Comparison of ENCODE assay signal across 12 cellular contexts in genomic region chr10:103649654-103650423, GRCh38.
DNase-seq lines count a peak whose midpoint lies in the region; ATAC-seq and TF ChIP-seq lines count a peak whose summit lies in the region.
"Had no signal": no experiment of that assay in that cellular context is flagged by ENCODE, and none has a peak within 500 bp of the region (broad histone marks: within the 10 kb centered on the region; RNA-seq: fewer than 3 reads in every experiment).

No MANE protein-coding gene starts in this region.

- no peak overlapping the region for H3K4me3 Mint-ChIP-seq in GM23338
- H3K4me3 Mint-ChIP-seq in stimulated activated effector memory CD8-positive, alpha-beta T cell treated with anti-CD3 and anti-CD28 coated beads, Interleukin-12 subunit alpha, Interleukin-12 subunit beta, amount 100 ng/mL, for 72 hours: no peak overlapping the region

- CTCF ChIA-PET in PC-3 (lab: Charles Lee): no interaction called here

- H3K4me1 ChIP-seq in GM23338 (ENCODE audit: insufficient read depth) (peaks cover 20% of the 10 kb centered on the region; the same call in 1 of the 2 replicates), esophagus (ENCODE audit: control insufficient read depth in 2 of 2, insufficient read depth in 2 of 2, low read length in 1 of 2) (peaks cover 25 to 46% of the 10 kb centered on the region in 2 donors), PC-3 (ENCODE audit: insufficient read depth, low read length) (no peaks in the 10 kb centered on the region; the same call in 1 of the 2 replicates)

- H3K27ac ChIP-seq in GM23338 (ENCODE audit: low read depth): no peak overlapping the region
- H3K27ac ChIP-seq in esophagus (ENCODE audit: low read depth in 2 of 2, low read length in 1 of 2): peak overlapping the region; percentile 28 to 45
- H3K27ac ChIP-seq in PC-3 (ENCODE audit: low read length): no peak overlapping the region
- H3K27ac ChIP-seq: VCaP had no signal

- H3K4me2 ChIP-seq in GM23338: no peak overlapping the region
- no peak overlapping the region for H3K4me2 ChIP-seq in PC-3 (ENCODE audit: low read length)

- H3K4me1 Mint-ChIP-seq in GM23338: peaks cover 62% of the 10 kb centered on the region
- H3K4me1 Mint-ChIP-seq in stimulated activated effector memory CD8-positive, alpha-beta T cell treated with anti-CD3 and anti-CD28 coated beads, Interleukin-12 subunit alpha, Interleukin-12 subunit beta, amount 100 ng/mL, for 72 hours: no peaks in the 10 kb centered on the region

- 71 to 83% methylated on average over 11 of the region's 11 CpGs for WGBS in esophagus, 2 donors

- no peaks in the 10 kb centered on the region for H3K27me3 ChIP-seq in GM23338 (ENCODE audit: insufficient read depth)
- no peaks in the 10 kb centered on the region for H3K27me3 ChIP-seq in esophagus (ENCODE audit: control insufficient read depth in 1 of 2, insufficient read depth in 2 of 2, low read length in 2 of 2)
- no peaks in the 10 kb centered on the region for H3K27me3 ChIP-seq in PC-3 (ENCODE audit: low read length)
- H3K27me3 ChIP-seq: BLaER1 treated with 17β-estradiol and CSF1 and Interleukin-3, amounts not matched to agents 10 nM and 100 nM had no signal

- intact Hi-C loops in PC-3 (cut with micrococcal nuclease): no loop called here

- H3K36me3 ChIP-seq in GM23338 (ENCODE audit: insufficient read depth) (no peaks in the 10 kb centered on the region), esophagus (ENCODE audit: control insufficient read depth in 2 of 2, insufficient read depth in 2 of 2, low read length in 1 of 2) (peaks cover 0 to 27% of the 10 kb centered on the region in 2 donors), PC-3 (ENCODE audit: low read depth, low read length) (no peaks in the 10 kb centered on the region)

- H3K9me2 ChIP-seq in GM23338 (ENCODE audit: insufficient read depth) (no peaks in the 10 kb centered on the region), PC-3 (replicated peaks; ENCODE audit: low read length) (no peaks in the 10 kb centered on the region)

- no peaks in the 10 kb centered on the region for H3K9me3 ChIP-seq in esophagus (ENCODE audit: control insufficient read depth in 2 of 2, insufficient read depth in 1 of 2, low read depth in 1 of 2, low read length in 1 of 2)
- H3K9me3 ChIP-seq in PC-3 (ENCODE audit: low read length): no peaks in the 10 kb centered on the region
- H3K9me3 ChIP-seq: BLaER1 treated with 17β-estradiol and CSF1 and Interleukin-3, amounts not matched to agents 10 nM and 100 nM had no signal

- ATAC-seq in GM23338 (peak; percentile 32), GM21360 (IDR thresholded peaks at IDR 0.05; ENCODE audit: unreplicated experiment) (no peak), PC-3 (no peak)
- ATAC-seq in stimulated activated effector memory CD8-positive, alpha-beta T cell treated with anti-CD3 and anti-CD28 coated beads, Interleukin-12 subunit alpha, Interleukin-12 subunit beta, amount 100 ng/mL, for 72 hours: no peak

- H2AFZ ChIP-seq in GM23338: no peak overlapping the region
- H2AFZ ChIP-seq in PC-3 (ENCODE audit: low read length): no peak overlapping the region

- H3K9me3 Mint-ChIP-seq in GM23338: no peaks in the 10 kb centered on the region
- no peaks in the 10 kb centered on the region for H3K9me3 Mint-ChIP-seq in stimulated activated effector memory CD8-positive, alpha-beta T cell treated with anti-CD3 and anti-CD28 coated beads, Interleukin-12 subunit alpha, Interleukin-12 subunit beta, amount 100 ng/mL, for 72 hours

- H3K9ac ChIP-seq in PC-3 (ENCODE audit: low read length): no peak overlapping the region
- H3K9ac ChIP-seq: BLaER1 treated with 17β-estradiol and CSF1 and Interleukin-3, amounts not matched to agents 10 nM and 100 nM had no signal

- peak overlapping the region; percentile 77; the same call in 1 of the 2 replicates for H3K27ac Mint-ChIP-seq in GM23338
- peak overlapping the region; percentile 48 for H3K27ac Mint-ChIP-seq in stimulated activated effector memory CD8-positive, alpha-beta T cell treated with anti-CD3 and anti-CD28 coated beads, Interleukin-12 subunit alpha, Interleukin-12 subunit beta, amount 100 ng/mL, for 72 hours

- H3K27me3 Mint-ChIP-seq in GM23338 (ENCODE audit: insufficient read depth, low read depth, poor library complexity): peaks cover 14% of the 10 kb centered on the region

- H4K20me1 ChIP-seq in GM23338 (replicated peaks; ENCODE audit: insufficient read depth) (no peaks in the 10 kb centered on the region), PC-3 (ENCODE audit: low read length) (no peaks in the 10 kb centered on the region)

- DNase-seq in GM23338 (ENCODE audit: low spot score): no peak
- DNase-seq in NCI-H2171 treated with DMSO at 0.1 percent for 48 hours (lab: John Stamatoyannopoulos, UW): peak; percentile 69
- DNase-seq in stimulated activated effector memory CD8-positive, alpha-beta T cell treated with anti-CD3 and anti-CD28 coated beads, Interleukin-12 subunit alpha, Interleukin-12 subunit beta, amount 100 ng/mL, for 72 hours (ENCODE audit: low spot score in 2 of 2): no peak
- no peak for DNase-seq in mesenteric fat pad (ENCODE audit: low spot score)
- DNase-seq in SW480 (ENCODE audit: low spot score): no peak
- no peak for DNase-seq in PC-3
- DNase-seq: stimulated activated CD4-positive, alpha-beta T cell treated with anti-CD3 and anti-CD28 coated beads, Interleukin-4, amount 100 ng/mL, for 1 hour; stimulated activated naive CD4-positive, alpha-beta T cell had no signal

- no TSS peak for BruUV-seq in PC-3 (replicated peaks; lab: Mats Ljungman, UMichigan)

- H3K4me3 ChIP-seq in GM23338 (no peak overlapping the region), esophagus (ENCODE audit: low read depth in 1 of 2, low read length in 2 of 2) (no peak overlapping the region), PC-3 (ENCODE audit: low read length) (no peak overlapping the region)
- H3K4me3 ChIP-seq: BLaER1 treated with 17β-estradiol and CSF1 and Interleukin-3, amounts not matched to agents 10 nM and 100 nM had no signal

- H3K79me2 ChIP-seq in GM23338 (replicated peaks; ENCODE audit: insufficient read depth) (no peaks in the 10 kb centered on the region), PC-3 (ENCODE audit: low read length) (no peaks in the 10 kb centered on the region)

- H3F3A ChIP-seq in GM23338 (replicated peaks; ENCODE audit: low read depth) (no peaks in the 10 kb centered on the region), PC-3 (ENCODE audit: low read length, unreplicated experiment) (no peaks in the 10 kb centered on the region)

- peaks cover 12% of the 10 kb centered on the region for H3K36me3 Mint-ChIP-seq in GM23338 (ENCODE audit: low read depth)
- no peaks in the 10 kb centered on the region for H3K36me3 Mint-ChIP-seq in stimulated activated effector memory CD8-positive, alpha-beta T cell treated with anti-CD3 and anti-CD28 coated beads, Interleukin-12 subunit alpha, Interleukin-12 subunit beta, amount 100 ng/mL, for 72 hours

- no peak for TF ChIP-seq CTCF in GM23338 (conservative IDR thresholded peaks at IDR 0.05; ENCODE audit: low read depth in 2 of 2)
- no peak for TF ChIP-seq CTCF in PC-3 (conservative IDR thresholded peaks at IDR 0.05; ENCODE audit: low read depth, low read length)

- POLR2A ChIA-PET in PC-3 (lab: Charles Lee; ENCODE audit: unreplicated experiment): no interaction called here

TF ChIP-seq in GM23338, 12 proteins besides CTCF, POLR2A, EP300 and RAD21 (continues in another document):
- TF ChIP-seq, protein P1, sequence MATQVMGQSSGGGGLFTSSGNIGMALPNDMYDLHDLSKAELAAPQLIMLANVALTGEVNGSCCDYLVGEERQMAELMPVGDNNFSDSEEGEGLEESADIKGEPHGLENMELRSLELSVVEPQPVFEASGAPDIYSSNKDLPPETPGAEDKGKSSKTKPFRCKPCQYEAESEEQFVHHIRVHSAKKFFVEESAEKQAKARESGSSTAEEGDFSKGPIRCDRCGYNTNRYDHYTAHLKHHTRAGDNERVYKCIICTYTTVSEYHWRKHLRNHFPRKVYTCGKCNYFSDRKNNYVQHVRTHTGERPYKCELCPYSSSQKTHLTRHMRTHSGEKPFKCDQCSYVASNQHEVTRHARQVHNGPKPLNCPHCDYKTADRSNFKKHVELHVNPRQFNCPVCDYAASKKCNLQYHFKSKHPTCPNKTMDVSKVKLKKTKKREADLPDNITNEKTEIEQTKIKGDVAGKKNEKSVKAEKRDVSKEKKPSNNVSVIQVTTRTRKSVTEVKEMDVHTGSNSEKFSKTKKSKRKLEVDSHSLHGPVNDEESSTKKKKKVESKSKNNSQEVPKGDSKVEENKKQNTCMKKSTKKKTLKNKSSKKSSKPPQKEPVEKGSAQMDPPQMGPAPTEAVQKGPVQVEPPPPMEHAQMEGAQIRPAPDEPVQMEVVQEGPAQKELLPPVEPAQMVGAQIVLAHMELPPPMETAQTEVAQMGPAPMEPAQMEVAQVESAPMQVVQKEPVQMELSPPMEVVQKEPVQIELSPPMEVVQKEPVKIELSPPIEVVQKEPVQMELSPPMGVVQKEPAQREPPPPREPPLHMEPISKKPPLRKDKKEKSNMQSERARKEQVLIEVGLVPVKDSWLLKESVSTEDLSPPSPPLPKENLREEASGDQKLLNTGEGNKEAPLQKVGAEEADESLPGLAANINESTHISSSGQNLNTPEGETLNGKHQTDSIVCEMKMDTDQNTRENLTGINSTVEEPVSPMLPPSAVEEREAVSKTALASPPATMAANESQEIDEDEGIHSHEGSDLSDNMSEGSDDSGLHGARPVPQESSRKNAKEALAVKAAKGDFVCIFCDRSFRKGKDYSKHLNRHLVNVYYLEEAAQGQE (IDR thresholded peaks at IDR 0.05; ENCODE audit: unreplicated experiment): no peak

Comparison
In these comparisons a context has a peak if more than half of its experiments do, and no peak if none do; other contexts are left out.
1. H3K27ac ChIP-seq: peak in esophagus (2 of 2); none in GM23338 (single experiment) and PC-3 (single experiment).